Comparison of ENCODE assay signal across 8 cellular contexts in genomic region chrX:134807039-134807729, GRCh38. TPM values are rescaled to one million over a fixed set of nuclear protein-coding genes. Genes with fewer than 3 reads are reported as not detected.
DNase-seq lines count a peak whose midpoint lies in the region; ATAC-seq and TF ChIP-seq lines count a peak whose summit lies in the region.

No MANE protein-coding gene starts in this region.

- DNase-seq in GM13976 (ENCODE audit: low spot score) (peak; percentile 78), NCI-H1436 (lab: John Stamatoyannopoulos, UW) (peak; percentile 97), T follicular helper cell (ENCODE audit: low read depth) (peak; percentile 85), adrenal gland (peak; percentile 88 to 98 (median 94)), heart left ventricle (peak; percentile 87 to 91 (median 90)), posterior cingulate gyrus (peak; percentile 65 to 96 (median 81)), upper lobe of left lung (peak in 1 of 2 donors; percentile 95)

- H3K9me3 ChIP-seq in adrenal gland (replicated peaks in 1 of 3) (no peaks in the 10 kb centered on the region), heart left ventricle (no peaks in the 10 kb centered on the region), upper lobe of left lung (no peaks in the 10 kb centered on the region)

- no peak for TF ChIP-seq EP300 in upper lobe of left lung (IDR thresholded peaks at IDR 0.05)

- WGBS in adrenal gland, 4 donors: 0 to 36% (median 16%) methylated on average over 11 to 30 of the region's 30 CpGs
- 0 to 38% (median 18%) methylated on average over 30 of the region's 30 CpGs for WGBS in heart left ventricle, 4 donors
- 0 to 33% methylated on average over 16 to 30 of the region's 30 CpGs for WGBS in upper lobe of left lung, 2 donors

- peak overlapping the region; percentile 6 to 72 (median 52) for H3K4me3 ChIP-seq in adrenal gland
- H3K4me3 ChIP-seq in heart left ventricle: peak overlapping the region; percentile 15 to 91 (median 68)
- peak overlapping the region; percentile 43 to 78 (median 60) for H3K4me3 ChIP-seq in upper lobe of left lung

- intact Hi-C loops in adrenal gland (cut with DNase I): no loop called here
- intact Hi-C loops in heart left ventricle (cut with DNase I): loop anchor here in 1 of 10 donors (10.0 kb wide), 1 partner anchor 98 kb away; no protein-coding TSS in a partner anchor
- intact Hi-C loops in posterior cingulate gyrus (cut with DNase I): no loop called here

- TF ChIP-seq CTCF in GM13976 (IDR thresholded peaks at IDR 0.05; ENCODE audit: borderline replicate concordance, control extremely low read depth, extremely low read depth, insufficient read depth, missing control alignments): no peak
- TF ChIP-seq CTCF in adrenal gland (IDR thresholded peaks at IDR 0.05): no peak
- TF ChIP-seq CTCF in heart left ventricle (IDR thresholded peaks at IDR 0.05): no peak
- no peak for TF ChIP-seq CTCF in upper lobe of left lung (IDR thresholded peaks at IDR 0.05)

- H3K4me1 ChIP-seq in adrenal gland (replicated peaks in 1 of 2) (no peaks in the 10 kb centered on the region), heart left ventricle (peaks cover 0 to 3% (median 0%) of the 10 kb centered on the region in 12 donors), upper lobe of left lung (peaks cover 0 to 3% (median 0%) of the 10 kb centered on the region in 4 donors)

- peak; percentile 85 for ATAC-seq in HG02840 (IDR thresholded peaks at IDR 0.05; ENCODE audit: low FRiP score, unreplicated experiment)
- ATAC-seq in heart left ventricle: peak; percentile 93 to 97 (median 93)
- ATAC-seq in upper lobe of left lung (ENCODE audit: low FRiP score in 2 of 2): peak; percentile 89 to 98

- peak in 1 of 2 donors; percentile 82 for TF ChIP-seq POLR2A in adrenal gland (IDR thresholded peaks at IDR 0.05)
- TF ChIP-seq POLR2A in heart left ventricle (IDR thresholded peaks at IDR 0.05): peak in 1 of 2 donors; percentile 52
- peak in 2 of 4 donors; percentile 57 to 69 for TF ChIP-seq POLR2A in upper lobe of left lung (IDR thresholded peaks at IDR 0.05)

- H3K27ac ChIP-seq in adrenal gland: peak overlapping the region; percentile 41 to 93 (median 80)
- peak overlapping the region; percentile 46 to 95 (median 88) for H3K27ac ChIP-seq in heart left ventricle
- H3K27ac ChIP-seq in upper lobe of left lung: peak overlapping the region; percentile 85 to 90 (median 86)

- H3K36me3 ChIP-seq in adrenal gland (replicated peaks in 1 of 2): no peaks in the 10 kb centered on the region
- no peaks in the 10 kb centered on the region for H3K36me3 ChIP-seq in heart left ventricle
- no peaks in the 10 kb centered on the region for H3K36me3 ChIP-seq in upper lobe of left lung

- H3K27me3 ChIP-seq in adrenal gland (peaks cover 3% of the 10 kb centered on the region), heart left ventricle (peaks cover 0 to 4% (median 0%) of the 10 kb centered on the region in 9 donors), upper lobe of left lung (no peaks in the 10 kb centered on the region)

- in situ Hi-C loops in GM13976 (cut with MboI; ENCODE audit: low sequenced_read_pairs, unreplicated experiment): no loop called here

RNA-seq across cellular contexts. Expression of gene PABIR2, which starts 10.2 kb away (rescaled TPM):
- total RNA-seq in adrenal gland (10 to 100 TPM in 7 of 8 donors, 1 to 10 TPM in 1; 9.6 to 27.7 (median 16.9) TPM), heart left ventricle (10 to 100 TPM in 8 of 9 donors, 1 to 10 TPM in 1; 6.9 to 19.4 (median 13.5) TPM), upper lobe of left lung (10 to 100 TPM; 11.4 to 25.1 (median 15.6) TPM)
- polyA plus RNA-seq in adrenal gland (10 to 100 TPM; 33.3 to 46.7 (median 33.8) TPM), heart left ventricle (10 to 100 TPM in 1 of 2 donors, 1 to 10 TPM in 1; 9.7 to 16.5 TPM)
